In the genomic region with DNA sequence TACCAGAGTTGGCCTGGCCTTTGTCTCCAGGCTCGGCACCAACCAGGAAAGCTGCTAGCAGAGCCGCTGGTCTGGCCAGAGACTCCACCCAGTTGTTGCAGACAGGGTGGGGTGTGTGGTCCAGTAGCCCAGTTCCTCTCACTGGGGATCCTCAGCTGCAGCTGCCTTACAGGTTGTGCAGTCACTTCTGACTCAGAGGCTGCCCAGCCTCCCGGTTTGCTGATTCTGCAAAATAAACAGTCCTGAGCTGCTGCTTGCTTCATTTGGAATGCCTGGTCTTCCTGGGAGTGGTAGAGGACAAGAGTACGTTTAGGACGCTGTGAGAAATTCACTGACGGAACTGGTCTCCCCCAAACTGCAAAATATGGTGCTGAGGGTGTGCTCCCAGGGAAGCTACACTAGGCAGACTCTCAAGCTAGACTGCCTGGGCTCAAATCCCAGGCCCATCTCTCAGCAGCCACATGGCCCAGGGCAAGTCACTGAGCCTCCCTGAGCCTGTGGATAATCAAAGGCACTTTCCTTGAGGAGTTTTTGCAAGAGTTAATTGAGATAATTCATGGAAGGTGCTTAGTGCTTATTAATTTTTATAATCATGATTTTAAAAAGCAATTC, we compare ENCODE assay signal across 14 cellular contexts.
DNase-seq lines count a peak whose midpoint lies in the region; ATAC-seq and TF ChIP-seq lines count a peak whose summit lies in the region.
"Had no signal": no experiment of that assay in that cellular context is flagged by ENCODE, and none has a peak within 500 bp of the region (broad histone marks: within the 10 kb centered on the region; RNA-seq: fewer than 3 reads in every experiment).

No MANE protein-coding gene starts in this region.

- H3K14ac ChIP-seq in neuronal stem cell (ENCODE audit: low read length) = peak overlapping the region; percentile 64

- H3K4me1 ChIP-seq in neuronal stem cell (ENCODE audit: control insufficient read depth in 2 of 2, insufficient read depth in 1 of 2, low read depth in 1 of 2, low read length in 2 of 2) = peaks cover 0 to 5% of the 10 kb centered on the region in 2 donors

- no peak overlapping the region for H2BK120ac ChIP-seq in neuronal stem cell (ENCODE audit: low read depth, low read length)

- H3K4me3 ChIP-seq in choroid plexus epithelial cell (ENCODE audit: low read depth, low read length) (no peak overlapping the region), neuronal stem cell (ENCODE audit: low read length in 2 of 2) (no peak overlapping the region), WERI-Rb-1 (ENCODE audit: low read depth, low read length) (no peak overlapping the region)

- H2BK5ac ChIP-seq in neuronal stem cell (ENCODE audit: low read length) = no peak overlapping the region

- peak overlapping the region; percentile 61 for H3K18ac ChIP-seq in neuronal stem cell (ENCODE audit: low read length)

- H3K27ac ChIP-seq in neuronal stem cell (replicated peaks; ENCODE audit: low read length) (no peak overlapping the region), WERI-Rb-1 (no peak overlapping the region)

- no CpG with 5 or more reads among the region's 6 CpGs for WGBS in neuronal stem cell (ENCODE audit: extremely low coverage in 2 of 2, insufficient read length in 2 of 2, insufficient replicate concordance in 1 of 2), 2 donors

- DNase-seq in GM04503 (ENCODE audit: low read depth) (peak; percentile 34), NCI-H460 (ENCODE audit: extremely low read depth, low read depth) (peak; percentile 22), choroid plexus epithelial cell (ENCODE audit: low read depth) (peak; percentile 92), neuronal stem cell (ENCODE audit: low spot score) (no peak), WERI-Rb-1 (no peak), Kasumi-1 (lab: John Stamatoyannopoulos, UW) (no peak), epidermal melanocyte (ENCODE audit: insufficient read length, low spot score) (no peak)
- DNase-seq: activated T-cell treated with anti-CD3 and anti-CD28 coated beads for 4 hours; cortex of kidney; NCI-H2029 treated with DMSO at 0.1 percent for 48 hours; retina; stimulated activated CD8-positive, alpha-beta memory T cell treated with anti-CD3 and anti-CD28 coated beads, Interleukin-4, amount 100 ng/mL, for 48 hours had no signal

- TF ChIP-seq CTCF in choroid plexus epithelial cell (conservative IDR thresholded peaks at IDR 0.05; ENCODE audit: low read depth, low read length) (no peak), WERI-Rb-1 (IDR thresholded peaks at IDR 0.05; ENCODE audit: low read depth, low read length) (no peak)

- H3K23ac ChIP-seq in neuronal stem cell (ENCODE audit: low read depth, low read length, poor library complexity) = no peak overlapping the region

- H3K9me3 ChIP-seq in neuronal stem cell (replicated peaks in 1 of 2; ENCODE audit: control insufficient read depth in 2 of 2, insufficient read depth in 1 of 2, low read depth in 1 of 2, low read length in 2 of 2) (peaks cover 0 to 5% of the 10 kb centered on the region in 2 donors), WERI-Rb-1 (ENCODE audit: severe bottlenecking) (no peaks in the 10 kb centered on the region)

- H2AFZ ChIP-seq in neuronal stem cell (ENCODE audit: low read length) = no peak overlapping the region

- H3K36me3 ChIP-seq in neuronal stem cell (replicated peaks in 1 of 2; ENCODE audit: control insufficient read depth in 2 of 2, insufficient read depth in 2 of 2, low read length in 2 of 2) (no peaks in the 10 kb centered on the region), WERI-Rb-1 (no peaks in the 10 kb centered on the region)

- ATAC-seq in GM19455 (IDR thresholded peaks at IDR 0.05; ENCODE audit: unreplicated experiment) = no peak
- ATAC-seq: left colon had no signal

- no peak overlapping the region for H2BK12ac ChIP-seq in neuronal stem cell (ENCODE audit: low read length)

- no peak overlapping the region for H3K9ac ChIP-seq in neuronal stem cell (ENCODE audit: low read depth, low read length, poor library complexity)

- H2AK5ac ChIP-seq in neuronal stem cell (ENCODE audit: low read depth, low read length) = no peak overlapping the region

- no peak overlapping the region for H3K4ac ChIP-seq in neuronal stem cell (ENCODE audit: low read length)

- no peaks in the 10 kb centered on the region for H3K79me1 ChIP-seq in neuronal stem cell (ENCODE audit: low read depth, low read length)

- no peak overlapping the region for H4K91ac ChIP-seq in neuronal stem cell (ENCODE audit: low read depth, low read length, poor library complexity)

- H3K27me3 ChIP-seq in neuronal stem cell (ENCODE audit: control insufficient read depth in 3 of 3, insufficient read depth in 3 of 3, low read depth in 1 of 3, low read length in 3 of 3) (peaks cover 0 to 5% (median 0%) of the 10 kb centered on the region in 3 experiments), WERI-Rb-1 (ENCODE audit: insufficient read depth, low read depth, severe bottlenecking) (peaks cover 69% of the 10 kb centered on the region)

- no peak overlapping the region for H2BK15ac ChIP-seq in neuronal stem cell (ENCODE audit: low read length)

- H4K8ac ChIP-seq in neuronal stem cell (ENCODE audit: low read depth, low read length) = peak overlapping the region; percentile 89

- no peak overlapping the region for H3K4me2 ChIP-seq in neuronal stem cell (ENCODE audit: insufficient read depth, low read length, poor library complexity, severe bottlenecking)

Comparison
In these comparisons a context has a peak if more than half of its experiments do, and no peak if none do; other contexts are left out.
1. DNase-seq: peak in GM04503 (single experiment), NCI-H460 (single experiment) and choroid plexus epithelial cell (single experiment); none in neuronal stem cell (single experiment), WERI-Rb-1 (single experiment), Kasumi-1 (0 of 2) and epidermal melanocyte (single experiment).